Comparison of ENCODE assay signal across 1 cellular context in the genomic region with DNA sequence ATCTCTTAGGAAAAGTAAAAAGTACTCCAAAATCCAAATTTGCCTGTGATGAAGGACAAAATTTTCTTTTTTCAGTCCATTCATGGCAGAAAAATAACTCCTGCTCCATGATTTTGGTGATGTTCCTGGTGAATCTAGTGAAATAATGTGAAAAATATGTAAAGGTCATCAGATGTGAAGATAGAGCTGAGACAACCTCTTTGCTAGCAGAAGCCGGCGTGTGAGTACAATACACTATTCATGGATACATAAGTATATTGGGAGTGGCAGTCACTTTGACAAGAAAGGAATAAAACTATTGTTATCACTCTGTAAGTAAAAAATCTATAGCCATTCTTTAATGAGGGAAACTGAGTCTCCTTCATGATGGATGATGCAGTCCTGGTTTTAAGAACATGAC.
TF ChIP-seq lines count a peak whose summit lies in the region.

No MANE protein-coding gene starts in this region.

TF ChIP-seq in GM12878, 131 proteins besides CTCF, POLR2A, EP300 and RAD21:
- TF ChIP-seq MEF2B (IDR thresholded peaks at IDR 0.05; ENCODE audit: partially characterized antibody, poor library complexity, severe bottlenecking) (no peak), RAD51 (IDR thresholded peaks at IDR 0.05) (no peak), BACH1 (IDR thresholded peaks at IDR 0.05; ENCODE audit: borderline replicate concordance) (no peak), PAX8 (IDR thresholded peaks at IDR 0.05) (no peak), JUND (IDR thresholded peaks at IDR 0.05; ENCODE audit: low read depth, low read length) (no peak)
- TF ChIP-seq, protein P1, sequence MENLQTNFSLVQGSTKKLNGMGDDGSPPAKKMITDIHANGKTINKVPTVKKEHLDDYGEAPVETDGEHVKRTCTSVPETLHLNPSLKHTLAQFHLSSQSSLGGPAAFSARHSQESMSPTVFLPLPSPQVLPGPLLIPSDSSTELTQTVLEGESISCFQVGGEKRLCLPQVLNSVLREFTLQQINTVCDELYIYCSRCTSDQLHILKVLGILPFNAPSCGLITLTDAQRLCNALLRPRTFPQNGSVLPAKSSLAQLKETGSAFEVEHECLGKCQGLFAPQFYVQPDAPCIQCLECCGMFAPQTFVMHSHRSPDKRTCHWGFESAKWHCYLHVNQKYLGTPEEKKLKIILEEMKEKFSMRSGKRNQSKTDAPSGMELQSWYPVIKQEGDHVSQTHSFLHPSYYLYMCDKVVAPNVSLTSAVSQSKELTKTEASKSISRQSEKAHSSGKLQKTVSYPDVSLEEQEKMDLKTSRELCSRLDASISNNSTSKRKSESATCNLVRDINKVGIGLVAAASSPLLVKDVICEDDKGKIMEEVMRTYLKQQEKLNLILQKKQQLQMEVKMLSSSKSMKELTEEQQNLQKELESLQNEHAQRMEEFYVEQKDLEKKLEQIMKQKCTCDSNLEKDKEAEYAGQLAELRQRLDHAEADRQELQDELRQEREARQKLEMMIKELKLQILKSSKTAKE (IDR thresholded peaks at IDR 0.05; ENCODE audit: low read depth, poor library complexity, severe bottlenecking): no peak
- TF ChIP-seq, protein P2, sequence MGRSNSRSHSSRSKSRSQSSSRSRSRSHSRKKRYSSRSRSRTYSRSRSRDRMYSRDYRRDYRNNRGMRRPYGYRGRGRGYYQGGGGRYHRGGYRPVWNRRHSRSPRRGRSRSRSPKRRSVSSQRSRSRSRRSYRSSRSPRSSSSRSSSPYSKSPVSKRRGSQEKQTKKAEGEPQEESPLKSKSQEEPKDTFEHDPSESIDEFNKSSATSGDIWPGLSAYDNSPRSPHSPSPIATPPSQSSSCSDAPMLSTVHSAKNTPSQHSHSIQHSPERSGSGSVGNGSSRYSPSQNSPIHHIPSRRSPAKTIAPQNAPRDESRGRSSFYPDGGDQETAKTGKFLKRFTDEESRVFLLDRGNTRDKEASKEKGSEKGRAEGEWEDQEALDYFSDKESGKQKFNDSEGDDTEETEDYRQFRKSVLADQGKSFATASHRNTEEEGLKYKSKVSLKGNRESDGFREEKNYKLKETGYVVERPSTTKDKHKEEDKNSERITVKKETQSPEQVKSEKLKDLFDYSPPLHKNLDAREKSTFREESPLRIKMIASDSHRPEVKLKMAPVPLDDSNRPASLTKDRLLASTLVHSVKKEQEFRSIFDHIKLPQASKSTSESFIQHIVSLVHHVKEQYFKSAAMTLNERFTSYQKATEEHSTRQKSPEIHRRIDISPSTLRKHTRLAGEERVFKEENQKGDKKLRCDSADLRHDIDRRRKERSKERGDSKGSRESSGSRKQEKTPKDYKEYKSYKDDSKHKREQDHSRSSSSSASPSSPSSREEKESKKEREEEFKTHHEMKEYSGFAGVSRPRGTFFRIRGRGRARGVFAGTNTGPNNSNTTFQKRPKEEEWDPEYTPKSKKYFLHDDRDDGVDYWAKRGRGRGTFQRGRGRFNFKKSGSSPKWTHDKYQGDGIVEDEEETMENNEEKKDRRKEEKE (IDR thresholded peaks at IDR 0.05): no peak
